In genomic region chr11:66363805-66364535, GRCh38 we compare ENCODE assay signal across 8 cellular contexts. TPM values are rescaled to one million over a fixed set of nuclear protein-coding genes. Genes with fewer than 3 reads are reported as not detected.
DNase-seq lines count a peak whose midpoint lies in the region; ATAC-seq, FAIRE-seq and TF ChIP-seq lines count a peak whose summit lies in the region.

No MANE protein-coding gene starts in this region.

- H3K27ac Mint-ChIP-seq in T-cell: no peak overlapping the region

- POLR2A ChIA-PET in T-cell (lab: Charles Lee): interaction anchor here in 1 of 2 donors (0.6 kb wide), 1 partner anchor 1229 kb away, joined by 4 read pairs; no protein-coding TSS in a partner anchor

- H3K36me3 ChIP-seq in adrenal gland (replicated peaks in 1 of 2): no peaks in the 10 kb centered on the region

- intact Hi-C loops in adrenal gland (cut with DNase I) (no loop called here), left colon (cut with DNase I, micrococcal nuclease) (no loop called here)

- peak; percentile 30 for FAIRE-seq in GM12892 (lab: Jason Lieb, UNC)

- no peaks in the 10 kb centered on the region for H3K27me3 ChIP-seq in adrenal gland

- H3K36me3 Mint-ChIP-seq in T-cell: no peaks in the 10 kb centered on the region

- TF ChIP-seq POLR2A in GM12892 (IDR thresholded peaks at IDR 0.05; ENCODE audit: low read depth, low read length): no peak
- no peak for TF ChIP-seq POLR2A in adrenal gland (IDR thresholded peaks at IDR 0.05)

- no peak overlapping the region for H3K27ac ChIP-seq in adrenal gland

- DNase-seq in 8988T (peak; percentile 93), GM12892 (ENCODE audit: insufficient read length) (peak; percentile 82), T-cell (peak in 32 of 34 experiments; percentile 23 to 69 (median 50)), adrenal gland (peak in 2 of 7 donors; percentile 40 to 62), left colon (peak in 1 of 2 donors; percentile 71), NCI-H2107 treated with DMSO at 0.1 percent for 48 hours (lab: John Stamatoyannopoulos, UW; ENCODE audit: unreplicated experiment) (no peak)
- DNase-seq in stimulated activated CD8-positive, alpha-beta memory T cell treated with anti-CD3 and anti-CD28 coated beads, Interleukin-4, amount 100 ng/mL, for 24 hours (ENCODE audit: low read depth): peak; percentile 61

- peak in 5 of 6 experiments; percentile 32 to 50 (median 39) for TF ChIP-seq CTCF in adrenal gland (IDR thresholded peaks at IDR 0.05)

- H3K9me3 Mint-ChIP-seq in T-cell: no peaks in the 10 kb centered on the region

- no peak overlapping the region for H3K4me3 ChIP-seq in adrenal gland

- no peaks in the 10 kb centered on the region for H3K4me1 ChIP-seq in adrenal gland (replicated peaks in 1 of 2)

- ATAC-seq in T-cell (replicated peaks in 1 of 4) (peak; percentile 51 to 72 (median 59)), left colon (peak; percentile 40), GM19328 (IDR thresholded peaks at IDR 0.05; ENCODE audit: unreplicated experiment) (no peak)

- CTCF ChIA-PET in T-cell (lab: Charles Lee): interaction anchor here (0.6 to 1.0 kb wide), 4 partner anchors 16 to 51 kb away, joined by 3 to 4 read pairs (median 3); no protein-coding TSS in a partner anchor

- H3K4me1 Mint-ChIP-seq in T-cell: no peaks in the 10 kb centered on the region

- 64 to 68% (median 65%) methylated on average over 6 to 15 of the region's 15 CpGs for WGBS in adrenal gland, 4 donors

- no peak overlapping the region for H3K4me3 Mint-ChIP-seq in T-cell

- H3K9me3 ChIP-seq in adrenal gland (replicated peaks in 1 of 3): no peaks in the 10 kb centered on the region

- no peaks in the 10 kb centered on the region for H3K27me3 Mint-ChIP-seq in T-cell

RNA-seq across cellular contexts. Expression of gene SLC29A2, which starts 7.6 kb away (rescaled TPM):
- 6.6 TPM for polyA plus RNA-seq in GM12892 (2012; ENCODE audit: missing spikeins)
- total RNA-seq in T-cell (10 to 100 TPM in 3 of 5 donors, 1 to 10 TPM in 2; 8.5 to 14.7 (median 14.4) TPM), adrenal gland (1 to 10 TPM in 5 of 8 donors, under 1 TPM in 2, not detected in 1; 0.84 to 2.3 (median 1.1) TPM), left colon (10 to 100 TPM; 16.3 to 31.1 TPM)
- polyA plus RNA-seq in adrenal gland: 1 to 10 TPM in 2 of 3 donors, under 1 TPM in 1; 0.48 to 4.7 (median 4.5) TPM

RNA-seq across cellular contexts. Expression of gene B4GAT1, which starts 16.5 kb away (rescaled TPM):
- polyA plus RNA-seq in GM12892 (2012; ENCODE audit: missing spikeins): 3.6 TPM
- total RNA-seq in T-cell (1 to 10 TPM; 4.0 to 9.2 (median 7.9) TPM), adrenal gland (100 to 1,000 TPM in 1 of 8 donors, 10 to 100 TPM in 7; 36.1 to 115 (median 67.5) TPM), left colon (10 to 100 TPM; 13.1 to 17.1 TPM)
- 10 to 100 TPM; 20.8 to 31.5 (median 24.6) TPM for polyA plus RNA-seq in adrenal gland

RNA-seq across cellular contexts. Expression of gene BRMS1, which starts 19.1 kb away (rescaled TPM):
- 24.6 TPM for polyA plus RNA-seq in GM12892 (2012; ENCODE audit: missing spikeins)
- total RNA-seq in T-cell (10 to 100 TPM; 42.9 to 58.8 (median 54.8) TPM), adrenal gland (10 to 100 TPM; 22.4 to 52.4 (median 40.2) TPM), left colon (10 to 100 TPM; 42.5 to 46.3 TPM)
- 10 to 100 TPM; 41.1 to 55.3 (median 53.8) TPM for polyA plus RNA-seq in adrenal gland

RNA-seq across cellular contexts. Expression of gene RIN1, which starts 27.7 kb away (rescaled TPM):
- polyA plus RNA-seq in GM12892 (2012; ENCODE audit: missing spikeins): not detected
- 10 to 100 TPM in 2 of 5 donors, 1 to 10 TPM in 3; 5.0 to 11.7 (median 8.3) TPM for total RNA-seq in T-cell
- 10 to 100 TPM in 2 of 8 donors, 1 to 10 TPM in 6; 4.6 to 13.1 (median 7.1) TPM for total RNA-seq in adrenal gland
- 10 to 100 TPM in 2 of 3 donors, 1 to 10 TPM in 1; 1.6 to 15.2 (median 10.9) TPM for polyA plus RNA-seq in adrenal gland
- 10 to 100 TPM; 10.3 to 10.6 TPM for total RNA-seq in left colon

RNA-seq across cellular contexts. Expression of gene CD248, which starts 47.1 kb away (rescaled TPM):
- not detected for polyA plus RNA-seq in GM12892 (2012; ENCODE audit: missing spikeins)
- total RNA-seq in T-cell (10 to 100 TPM in 2 of 5 donors, 1 to 10 TPM in 3; 2.5 to 14.7 (median 8.7) TPM), adrenal gland (10 to 100 TPM in 7 of 8 donors, 1 to 10 TPM in 1; 9.0 to 21.7 (median 15.8) TPM), left colon (10 to 100 TPM in 1 of 2 donors, 1 to 10 TPM in 1; 4.5 to 13.7 TPM)
- 10 to 100 TPM in 2 of 3 donors, 1 to 10 TPM in 1; 4.2 to 28.0 (median 19.2) TPM for polyA plus RNA-seq in adrenal gland
